ENCODE assay signal across 33 cellular contexts in genomic region chr1:42330215-42330614, GRCh38.
"Had no signal": no experiment of that assay in that cellular context is flagged by ENCODE, and none has a peak within 500 bp of the region (broad histone marks: within the 10 kb centered on the region; RNA-seq: fewer than 3 reads in every experiment).

No MANE protein-coding gene starts in this region.

- H3K4me3 ChIP-seq: adrenal gland, body of pancreas, breast epithelium, Peyer's patch, SJSA1 had no signal

- H3K27ac ChIP-seq: adrenal gland, body of pancreas, breast epithelium, Peyer's patch, SJSA1 had no signal

- H3K4me2 ChIP-seq: SK-N-SH had no signal

- H3K9ac ChIP-seq: SK-N-SH had no signal

- H3K36me3 ChIP-seq: adrenal gland, breast epithelium, Peyer's patch had no signal

- ATAC-seq: activated CD8-positive, alpha-beta T cell treated with anti-CD3 and anti-CD28 coated beads for 36 hours; activated T-cell treated with anti-CD3 and anti-CD28 coated beads, Interleukin-2, amount 50 U/mL, for 72 hours; activated T-helper 17 cell treated with anti-CD3 and anti-CD28 coated beads, Interleukin-2, amount 50 U/mL, for 72 hours; body of pancreas; PC-3 had no signal

- H3K27me3 ChIP-seq: adrenal gland, body of pancreas, breast epithelium, Peyer's patch, SJSA1 had no signal

- DNase-seq: activated CD4-positive, alpha-beta T cell treated with anti-CD3 and anti-CD28 coated beads, Interleukin-2, amount 10 ng/mL, durations not matched to agents 24 days and 14 days; activated CD4-positive, alpha-beta T cell treated with anti-CD3 and anti-CD28 coated beads, Interleukin-2, amount 50 U/mL, for 4 hours; activated CD8-positive, alpha-beta T cell treated with anti-CD3 and anti-CD28 coated beads for 36 hours; activated effector memory CD4-positive, alpha-beta T cell treated with anti-CD3 and anti-CD28 coated beads, Interleukin-2, amount 50 U/mL, for 16 hours; activated naive CD4-positive, alpha-beta T cell; activated naive CD4-positive, alpha-beta T cell treated with anti-CD3 and anti-CD28 coated beads, Interleukin-2, amount 50 U/mL, for 16 hours; activated naive CD8-positive, alpha-beta T cell treated with anti-CD3 and anti-CD28 coated beads, Interleukin-2, amount 10 ng/mL, durations not matched to agents 7 days and 5 days; activated T-cell treated with anti-CD3 and anti-CD28 coated beads, Interleukin-2, amount 50 U/mL, for 1 hour; activated T-cell treated with anti-CD3 and anti-CD28 coated beads, Interleukin-2, amount 50 U/mL, for 72 hours; adrenal gland; body of pancreas; Kasumi-1; MM.1S; NCI-H1092 treated with DMSO at 0.1 percent for 48 hours; NCI-H1417; NCI-H146; NCI-H187; NCI-H2081; NCI-H226; NCI-H446 treated with DMSO at 0.1 percent for 48 hours; NCI-H524; NCI-H69; NK-92 treated with Interleukin-12 subunit alpha and Interleukin-12 subunit beta, amount 100 ng/mL, for 24 hours; PC-3; Peyer's patch; RPMI8226; SHP77 treated with DMSO at 0.1 percent for 48 hours; SK-N-SH had no signal

- H3K9me3 ChIP-seq: adrenal gland, body of pancreas, breast epithelium, Peyer's patch, SJSA1, SK-N-SH had no signal

- FAIRE-seq: astrocyte, TTC549 had no signal
